ENCODE assay signal across 1 cellular context in genomic region chr16:53082509-53082908, GRCh38.
TF ChIP-seq lines count a peak whose summit lies in the region.

No MANE protein-coding gene starts in this region.

TF ChIP-seq in H1, 55 proteins besides CTCF, POLR2A, EP300 and RAD21:
- no peak for TF ChIP-seq JUND (IDR thresholded peaks at IDR 0.05; ENCODE audit: low read length)
- no peak for TF ChIP-seq BACH1 (IDR thresholded peaks at IDR 0.05; ENCODE audit: low read length)
- no peak for TF ChIP-seq CREB1 (IDR thresholded peaks at IDR 0.05)
- no peak for TF ChIP-seq TBP (IDR thresholded peaks at IDR 0.05; ENCODE audit: low read depth, low read length)
- no peak for TF ChIP-seq RFX5 (IDR thresholded peaks at IDR 0.05; ENCODE audit: borderline replicate concordance, low read depth, low read length)
- TF ChIP-seq ASH2L (IDR thresholded peaks at IDR 0.05; ENCODE audit: low read length): no peak
- TF ChIP-seq SIRT6 (IDR thresholded peaks at IDR 0.05; ENCODE audit: low read length): no peak
- TF ChIP-seq PHF8 (conservative IDR thresholded peaks at IDR 0.05; ENCODE audit: low read depth, low read length): no peak
- no peak for TF ChIP-seq CHD2 (IDR thresholded peaks at IDR 0.05; ENCODE audit: low read length)
- no peak for TF ChIP-seq SP4 (IDR thresholded peaks at IDR 0.05; ENCODE audit: low read length)
- TF ChIP-seq FOSL1 (IDR thresholded peaks at IDR 0.05; ENCODE audit: insufficient read depth, low read depth, low read length): no peak
- TF ChIP-seq TAF1 (IDR thresholded peaks at IDR 0.05; ENCODE audit: low read depth, low read length): no peak
- no peak for TF ChIP-seq SIX5 (IDR thresholded peaks at IDR 0.05; ENCODE audit: low read depth, low read length)
- no peak for TF ChIP-seq TCF12 (IDR thresholded peaks at IDR 0.05; ENCODE audit: low read depth, low read length)
- TF ChIP-seq GTF2F1 (IDR thresholded peaks at IDR 0.05; ENCODE audit: borderline replicate concordance, low read depth, low read length): no peak
- no peak for TF ChIP-seq SRF (IDR thresholded peaks at IDR 0.05; ENCODE audit: low read depth, low read length)
- TF ChIP-seq USF2 (IDR thresholded peaks at IDR 0.05; ENCODE audit: low read length): no peak
- TF ChIP-seq ZNF274 (IDR thresholded peaks at IDR 0.05; ENCODE audit: borderline replicate concordance, extremely low read depth, low read length): no peak
- no peak for TF ChIP-seq KDM1A (IDR thresholded peaks at IDR 0.05; ENCODE audit: borderline replicate concordance, low read length)
- no peak for TF ChIP-seq NRF1 (IDR thresholded peaks at IDR 0.05; ENCODE audit: low read depth, low read length)
